1 cellular context compared by ENCODE assay signal in the genomic region with DNA sequence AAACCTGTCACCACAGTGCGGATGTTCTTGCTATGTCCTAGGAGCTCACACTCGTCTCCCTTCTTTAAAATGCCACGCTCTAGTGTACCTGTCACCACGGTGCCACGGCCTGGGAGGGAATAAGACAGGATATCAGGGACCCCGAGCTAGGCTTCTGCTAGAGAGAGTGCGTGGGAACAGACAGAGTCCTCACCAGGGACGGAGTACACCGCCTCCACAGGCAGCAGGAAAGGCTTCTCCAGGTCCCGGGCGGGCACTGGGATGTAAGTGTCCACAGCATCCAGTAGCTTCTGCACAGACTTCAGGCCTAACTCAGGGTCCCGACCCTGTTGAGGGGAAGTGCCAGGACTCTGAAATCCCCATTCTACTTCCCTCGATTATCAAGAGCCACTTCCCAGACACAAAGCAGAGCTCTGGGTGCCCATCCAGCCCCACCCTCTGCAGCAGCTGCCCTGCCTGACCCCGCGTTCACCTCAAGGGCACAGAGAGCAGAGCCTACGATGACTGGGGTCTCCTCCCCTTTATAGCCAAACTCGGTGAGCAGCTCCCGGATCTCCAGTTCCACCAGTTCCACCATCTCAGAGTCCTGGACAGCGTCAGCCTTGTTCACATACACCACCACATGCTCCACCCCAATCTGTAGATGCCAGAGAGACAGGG.
TF ChIP-seq lines count a peak whose summit lies in the region.

No MANE protein-coding gene starts in this region.

TF ChIP-seq in WTC11, 78 proteins besides CTCF, POLR2A, EP300 and RAD21 (continued from another document):
- TF ChIP-seq, protein P1, sequence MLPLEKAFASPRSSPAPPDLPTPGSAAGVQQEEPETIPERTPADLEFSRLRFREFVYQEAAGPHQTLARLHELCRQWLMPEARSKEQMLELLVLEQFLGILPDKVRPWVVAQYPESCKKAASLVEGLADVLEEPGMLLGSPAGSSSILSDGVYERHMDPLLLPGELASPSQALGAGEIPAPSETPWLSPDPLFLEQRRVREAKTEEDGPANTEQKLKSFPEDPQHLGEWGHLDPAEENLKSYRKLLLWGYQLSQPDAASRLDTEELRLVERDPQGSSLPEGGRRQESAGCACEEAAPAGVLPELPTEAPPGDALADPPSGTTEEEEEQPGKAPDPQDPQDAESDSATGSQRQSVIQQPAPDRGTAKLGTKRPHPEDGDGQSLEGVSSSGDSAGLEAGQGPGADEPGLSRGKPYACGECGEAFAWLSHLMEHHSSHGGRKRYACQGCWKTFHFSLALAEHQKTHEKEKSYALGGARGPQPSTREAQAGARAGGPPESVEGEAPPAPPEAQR (CRISPR knock-in tag; IDR thresholded peaks at IDR 0.05): no peak
- TF ChIP-seq RELA (CRISPR knock-in tag; IDR thresholded peaks at IDR 0.05; ENCODE audit: borderline replicate concordance) (no peak), ZNF263 (CRISPR knock-in tag; IDR thresholded peaks at IDR 0.05; ENCODE audit: low read depth) (no peak), ESRRA (CRISPR knock-in tag; IDR thresholded peaks at IDR 0.05; ENCODE audit: borderline replicate concordance) (no peak), ATF1 (CRISPR knock-in tag; IDR thresholded peaks at IDR 0.05) (no peak), NR3C1 (CRISPR knock-in tag; conservative IDR thresholded peaks at IDR 0.05; ENCODE audit: low read depth) (no peak), GRHL2 (CRISPR knock-in tag; IDR thresholded peaks at IDR 0.05; ENCODE audit: insufficient replicate concordance, severe bottlenecking) (no peak), JAZF1 (CRISPR knock-in tag; IDR thresholded peaks at IDR 0.05) (no peak)
- TF ChIP-seq, protein P2, sequence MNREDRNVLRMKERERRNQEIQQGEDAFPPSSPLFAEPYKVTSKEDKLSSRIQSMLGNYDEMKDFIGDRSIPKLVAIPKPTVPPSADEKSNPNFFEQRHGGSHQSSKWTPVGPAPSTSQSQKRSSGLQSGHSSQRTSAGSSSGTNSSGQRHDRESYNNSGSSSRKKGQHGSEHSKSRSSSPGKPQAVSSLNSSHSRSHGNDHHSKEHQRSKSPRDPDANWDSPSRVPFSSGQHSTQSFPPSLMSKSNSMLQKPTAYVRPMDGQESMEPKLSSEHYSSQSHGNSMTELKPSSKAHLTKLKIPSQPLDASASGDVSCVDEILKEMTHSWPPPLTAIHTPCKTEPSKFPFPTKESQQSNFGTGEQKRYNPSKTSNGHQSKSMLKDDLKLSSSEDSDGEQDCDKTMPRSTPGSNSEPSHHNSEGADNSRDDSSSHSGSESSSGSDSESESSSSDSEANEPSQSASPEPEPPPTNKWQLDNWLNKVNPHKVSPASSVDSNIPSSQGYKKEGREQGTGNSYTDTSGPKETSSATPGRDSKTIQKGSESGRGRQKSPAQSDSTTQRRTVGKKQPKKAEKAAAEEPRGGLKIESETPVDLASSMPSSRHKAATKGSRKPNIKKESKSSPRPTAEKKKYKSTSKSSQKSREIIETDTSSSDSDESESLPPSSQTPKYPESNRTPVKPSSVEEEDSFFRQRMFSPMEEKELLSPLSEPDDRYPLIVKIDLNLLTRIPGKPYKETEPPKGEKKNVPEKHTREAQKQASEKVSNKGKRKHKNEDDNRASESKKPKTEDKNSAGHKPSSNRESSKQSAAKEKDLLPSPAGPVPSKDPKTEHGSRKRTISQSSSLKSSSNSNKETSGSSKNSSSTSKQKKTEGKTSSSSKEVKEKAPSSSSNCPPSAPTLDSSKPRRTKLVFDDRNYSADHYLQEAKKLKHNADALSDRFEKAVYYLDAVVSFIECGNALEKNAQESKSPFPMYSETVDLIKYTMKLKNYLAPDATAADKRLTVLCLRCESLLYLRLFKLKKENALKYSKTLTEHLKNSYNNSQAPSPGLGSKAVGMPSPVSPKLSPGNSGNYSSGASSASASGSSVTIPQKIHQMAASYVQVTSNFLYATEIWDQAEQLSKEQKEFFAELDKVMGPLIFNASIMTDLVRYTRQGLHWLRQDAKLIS (CRISPR knock-in tag; IDR thresholded peaks at IDR 0.05; ENCODE audit: borderline replicate concordance): no peak
- TF ChIP-seq, protein P3, sequence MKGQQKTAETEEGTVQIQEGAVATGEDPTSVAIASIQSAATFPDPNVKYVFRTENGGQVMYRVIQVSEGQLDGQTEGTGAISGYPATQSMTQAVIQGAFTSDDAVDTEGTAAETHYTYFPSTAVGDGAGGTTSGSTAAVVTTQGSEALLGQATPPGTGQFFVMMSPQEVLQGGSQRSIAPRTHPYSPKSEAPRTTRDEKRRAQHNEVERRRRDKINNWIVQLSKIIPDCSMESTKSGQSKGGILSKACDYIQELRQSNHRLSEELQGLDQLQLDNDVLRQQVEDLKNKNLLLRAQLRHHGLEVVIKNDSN (CRISPR knock-in tag; IDR thresholded peaks at IDR 0.05): no peak
- TF ChIP-seq, protein P4, sequence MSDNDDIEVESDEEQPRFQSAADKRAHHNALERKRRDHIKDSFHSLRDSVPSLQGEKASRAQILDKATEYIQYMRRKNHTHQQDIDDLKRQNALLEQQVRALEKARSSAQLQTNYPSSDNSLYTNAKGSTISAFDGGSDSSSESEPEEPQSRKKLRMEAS (CRISPR knock-in tag; IDR thresholded peaks at IDR 0.05): no peak
